18 cellular contexts compared by ENCODE assay signal in genomic region chr2:42767080-42767898, GRCh38. TPM values are rescaled to one million over a fixed set of nuclear protein-coding genes. Genes with fewer than 3 reads are reported as not detected.
DNase-seq lines count a peak whose midpoint lies in the region; ATAC-seq, FAIRE-seq and TF ChIP-seq lines count a peak whose summit lies in the region.
"Had no signal": no experiment of that assay in that cellular context is flagged by ENCODE, and none has a peak within 500 bp of the region (broad histone marks: within the 10 kb centered on the region; RNA-seq: fewer than 3 reads in every experiment).

No MANE protein-coding gene starts in this region.

- H3K79me2 ChIP-seq in OCI-LY1 (ENCODE audit: insufficient read depth, low read length) (no peaks in the 10 kb centered on the region), H1 (ENCODE audit: control insufficient read depth in 1 of 2, insufficient read depth in 2 of 2, low read length in 2 of 2) (no peaks in the 10 kb centered on the region)

- H3K9me2 ChIP-seq in OCI-LY1 (ENCODE audit: low read depth, low read length) = no peaks in the 10 kb centered on the region

- DNase-seq in CD8-positive, alpha-beta T cell = no peak
- DNase-seq in H1 (ENCODE audit: low read depth in 1 of 2, low spot score in 2 of 2) (no peak), A172 (ENCODE audit: low spot score) (no peak), suprapubic skin (ENCODE audit: low spot score in 2 of 2) (no peak), kidney glomerular epithelial cell (lab: John Stamatoyannopoulos, UW) (no peak), D341Med (ENCODE audit: low spot score) (no peak)
- DNase-seq: ACHN, DMS79 treated with DMSO at 0.1 percent for 48 hours, NCI-H1092 treated with DMSO at 0.1 percent for 48 hours, NCI-H2081, NCI-H510A, NCI-H748 treated with DMSO at 0.1 percent for 48 hours, OCI-M1, SHP77 treated with DMSO at 0.1 percent for 48 hours had no signal

- no peak overlapping the region for H4K5ac ChIP-seq in H1 (ENCODE audit: insufficient read length, low read depth, low read length)

- no peaks in the 10 kb centered on the region for H3K9me3 Mint-ChIP-seq in CD8-positive, alpha-beta T cell

- intact Hi-C loops in CD8-positive, alpha-beta T cell (cut with DNase I, micrococcal nuclease) = no loop called here

- H3K9ac ChIP-seq in OCI-LY1 (ENCODE audit: low read length) = no peak overlapping the region
- H3K9ac ChIP-seq in H1 (replicated peaks in 1 of 4; ENCODE audit: extremely low read depth in 1 of 4, low read depth in 3 of 4, low read length in 3 of 4) = no peak overlapping the region

- H3K27me3 Mint-ChIP-seq in CD8-positive, alpha-beta T cell (ENCODE audit: low read depth) = no peaks in the 10 kb centered on the region

- H3K18ac ChIP-seq in H1 (ENCODE audit: extremely low read depth, low read length) = no peak overlapping the region

- no peaks in the 10 kb centered on the region for H3K4me1 Mint-ChIP-seq in CD8-positive, alpha-beta T cell (ENCODE audit: low read depth)

- no peak overlapping the region for H3K4ac ChIP-seq in H1 (replicated peaks; ENCODE audit: insufficient read length, low read depth, low read length)

- H3K27ac ChIP-seq in CD8-positive, alpha-beta T cell (ENCODE audit: low read depth, low read length) = no peak overlapping the region
- peak overlapping the region; percentile 65 for H3K27ac ChIP-seq in OCI-LY1 (ENCODE audit: low read depth, low read length, poor library complexity, severe bottlenecking)
- no peak overlapping the region for H3K27ac ChIP-seq in H1 (ENCODE audit: low read depth, low read length)
- H3K27ac ChIP-seq in neutrophil = peak overlapping the region; percentile 24
- no peak overlapping the region for H3K27ac ChIP-seq in suprapubic skin
- H3K27ac ChIP-seq: C4-2B had no signal

- no peaks in the 10 kb centered on the region for H3K36me3 ChIP-seq in CD8-positive, alpha-beta T cell (ENCODE audit: insufficient read depth, low read length)
- H3K36me3 ChIP-seq in OCI-LY1 (ENCODE audit: insufficient read depth, low read length) (no peaks in the 10 kb centered on the region; the same call in 1 of the 2 replicates), H1 (ENCODE audit: control insufficient read depth in 2 of 4, insufficient read depth in 4 of 4, low read length in 3 of 4) (no peaks in the 10 kb centered on the region; a peak in 1 of 8 replicates), neutrophil (no peaks in the 10 kb centered on the region), suprapubic skin (peaks cover 7% of the 10 kb centered on the region)

- no peaks in the 10 kb centered on the region for H3K27me3 ChIP-seq in CD8-positive, alpha-beta T cell (ENCODE audit: insufficient read depth, low read length)
- H3K27me3 ChIP-seq in OCI-LY1 (ENCODE audit: insufficient read depth, low read length) = no peaks in the 10 kb centered on the region
- H3K27me3 ChIP-seq in H1 (replicated peaks in 1 of 4; ENCODE audit: control insufficient read depth in 3 of 4, extremely low read depth in 1 of 4, insufficient read depth in 3 of 4, low read length in 3 of 4) = no peaks in the 10 kb centered on the region
- H3K27me3 ChIP-seq in neutrophil = no peaks in the 10 kb centered on the region
- no peaks in the 10 kb centered on the region for H3K27me3 ChIP-seq in suprapubic skin

- H3K23me2 ChIP-seq in H1 (ENCODE audit: low read depth, low read length) = no peaks in the 10 kb centered on the region

- no peaks in the 10 kb centered on the region for H3F3A ChIP-seq in OCI-LY1 (ENCODE audit: insufficient read depth, low read length)

- no peak for ATAC-seq in CD8-positive, alpha-beta T cell

- no peak overlapping the region for H3K56ac ChIP-seq in H1 (replicated peaks; ENCODE audit: insufficient read length, low read depth, low read length)

- H3K9me3 ChIP-seq in CD8-positive, alpha-beta T cell (ENCODE audit: low read length) = no peaks in the 10 kb centered on the region
- H3K9me3 ChIP-seq in OCI-LY1 (ENCODE audit: low read length) (no peaks in the 10 kb centered on the region), H1 (ENCODE audit: insufficient read depth in 2 of 2, low read depth in 1 of 2, low read length in 1 of 2) (no peaks in the 10 kb centered on the region), neutrophil (no peaks in the 10 kb centered on the region), suprapubic skin (no peaks in the 10 kb centered on the region)

- H2BK20ac ChIP-seq in H1 (ENCODE audit: low read length) = no peak overlapping the region

- H2AK5ac ChIP-seq in H1 (ENCODE audit: low read depth, low read length) = no peak overlapping the region

- CTCF ChIA-PET in CD8-positive, alpha-beta T cell (lab: Charles Lee) = no interaction called here
- CTCF ChIA-PET in H1 (lab: Charles Lee; ENCODE audit: partially characterized antibody) = interaction anchor here (1.0 to 1.3 kb wide), 3 partner anchors 7 to 362 kb away, joined by 3 to 6 read pairs (median 4); no protein-coding TSS in a partner anchor

- TF ChIP-seq RAD21 in H1 (IDR thresholded peaks at IDR 0.05 in 1 of 2, conservative IDR thresholded peaks at IDR 0.05 in 1 of 2; ENCODE audit: low read depth in 2 of 2, low read length in 2 of 2) = no peak

- TF ChIP-seq EP300 in H1 (IDR thresholded peaks at IDR 0.05; ENCODE audit: borderline replicate concordance in 1 of 2, low read depth in 2 of 2, low read length in 2 of 2) (no peak), suprapubic skin (IDR thresholded peaks at IDR 0.05) (no peak)

- H3K36me3 Mint-ChIP-seq in CD8-positive, alpha-beta T cell = peaks cover 4% of the 10 kb centered on the region

- POLR2A ChIA-PET in CD8-positive, alpha-beta T cell (lab: Charles Lee) = no interaction called here
- POLR2A ChIA-PET in H1 (lab: Charles Lee; ENCODE audit: partially characterized antibody) = interaction anchor here (0.7 kb wide), 1 partner anchor 54 kb away, joined by 3 read pairs; no protein-coding TSS in a partner anchor

- no peak overlapping the region for H4K8ac ChIP-seq in H1 (ENCODE audit: extremely low read depth, insufficient read depth, low read length)

- no peak overlapping the region for H2BK15ac ChIP-seq in H1 (ENCODE audit: low read length)

- H2BK120ac ChIP-seq in H1 (replicated peaks; ENCODE audit: low read depth, low read length) = no peak overlapping the region

- WGBS in H1 (ENCODE audit: extremely low coverage in 1 of 2, insufficient coverage in 1 of 2, insufficient read length in 1 of 2, insufficient replicate concordance in 2 of 2, low coverage in 1 of 2, low lambda C conversion rate in 2 of 2, missing lambda C conversion rate in 1 of 2), 2 experiments = 97% methylated on average over 14 of the region's 16 CpGs; no CpG with 5 or more reads in 1 of the 2 experiments
- 77% methylated on average over 11 of the region's 16 CpGs for WGBS in suprapubic skin

- no peak overlapping the region for H2BK12ac ChIP-seq in H1 (ENCODE audit: low read depth, low read length)

- H2AFZ ChIP-seq in OCI-LY1 (ENCODE audit: low read length) (no peak overlapping the region), H1 (ENCODE audit: low read length) (no peak overlapping the region)

- no peak for TF ChIP-seq CTCF in CD8-positive, alpha-beta T cell (IDR thresholded peaks at IDR 0.05)
- TF ChIP-seq CTCF in OCI-LY1 (IDR thresholded peaks at IDR 0.05; ENCODE audit: low read length) (no peak), H1 (IDR thresholded peaks at IDR 0.05; ENCODE audit: control extremely low read depth in 1 of 3, insufficient read depth in 1 of 3, low read depth in 1 of 3, low read length in 3 of 3) (no peak), neutrophil (IDR thresholded peaks at IDR 0.05) (no peak), suprapubic skin (IDR thresholded peaks at IDR 0.05) (no peak)

- FAIRE-seq in H1 (lab: Jason Lieb, UNC) = no peak
- FAIRE-seq: HTR-8/SVneo had no signal

- no peaks in the 10 kb centered on the region for H3K4me1 ChIP-seq in CD8-positive, alpha-beta T cell (ENCODE audit: insufficient read depth, low read length)
- H3K4me1 ChIP-seq in OCI-LY1 (ENCODE audit: insufficient read depth, low read length, severe bottlenecking) (peaks cover 21% of the 10 kb centered on the region), H1 (replicated peaks in 1 of 4; ENCODE audit: control insufficient read depth in 3 of 4, insufficient read depth in 4 of 4, low read length in 3 of 4) (peaks cover 0 to 16% (median under 1%) of the 10 kb centered on the region in 4 experiments; a peak in 3 of 7 replicates), neutrophil (ENCODE audit: control insufficient read depth in 1 of 2, insufficient read depth in 1 of 2, low read depth in 1 of 2, low read length in 1 of 2) (peaks cover 68 to 77% of the 10 kb centered on the region in 2 experiments), suprapubic skin (no peaks in the 10 kb centered on the region)

- H3K23ac ChIP-seq in H1 (ENCODE audit: insufficient read length) = no peak overlapping the region

- H3K79me1 ChIP-seq in H1 (ENCODE audit: low read depth, low read length) = no peaks in the 10 kb centered on the region

- no peak overlapping the region for H4K91ac ChIP-seq in H1 (replicated peaks; ENCODE audit: insufficient read length, low read length)

- no peak overlapping the region for H3K4me3 ChIP-seq in CD8-positive, alpha-beta T cell (ENCODE audit: low read depth, low read length)
- no peak overlapping the region for H3K4me3 ChIP-seq in OCI-LY1 (ENCODE audit: low read depth, low read length, poor library complexity, severe bottlenecking)
- no peak overlapping the region for H3K4me3 ChIP-seq in H1 (ENCODE audit: extremely low read depth in 1 of 4, insufficient read depth in 2 of 4, low read depth in 3 of 4, low read length in 4 of 4)
- no peak overlapping the region for H3K4me3 ChIP-seq in neutrophil (ENCODE audit: low read depth in 1 of 2, low read length in 1 of 2)
- H3K4me3 ChIP-seq in suprapubic skin = no peak overlapping the region

- H3K27ac Mint-ChIP-seq in CD8-positive, alpha-beta T cell = peak overlapping the region; percentile 56

- TF ChIP-seq POLR2A in H1 (IDR thresholded peaks at IDR 0.05; ENCODE audit: control extremely low read depth in 1 of 2, low read depth in 2 of 2, low read length in 2 of 2) (no peak), suprapubic skin (IDR thresholded peaks at IDR 0.05) (no peak)

- H3K4me2 ChIP-seq in OCI-LY1 (ENCODE audit: low read length) (no peak overlapping the region), H1 (ENCODE audit: insufficient read depth in 1 of 2, low read depth in 2 of 2, low read length in 2 of 2) (no peak overlapping the region)

- no peaks in the 10 kb centered on the region for H4K20me1 ChIP-seq in OCI-LY1 (ENCODE audit: insufficient read depth, low read length)
- H4K20me1 ChIP-seq in H1 (replicated peaks in 1 of 2; ENCODE audit: control insufficient read depth in 1 of 2, insufficient read depth in 2 of 2, low read length in 2 of 2) = no peaks in the 10 kb centered on the region

- 0 out of 2 replicates have a peak overlapping the region, but pooled peaks have one; percentile 35 for H2BK5ac ChIP-seq in H1 (ENCODE audit: low read depth, low read length)

- no peak overlapping the region for H3K14ac ChIP-seq in H1 (ENCODE audit: insufficient read length)

- no peak overlapping the region for H3K4me3 Mint-ChIP-seq in CD8-positive, alpha-beta T cell

RNA-seq across cellular contexts. Expression of gene OXER1, which starts 3.4 kb away (rescaled TPM):
- under 1 TPM; 0.25 to 0.30 TPM for total RNA-seq in CD8-positive, alpha-beta T cell
- 1.2 and 1.3 TPM in 2 replicates for total RNA-seq in H1 (2021; fragmentation: NEBNext Ultra II Directional; extraction: Animal tissue kit (Norgen Biotek cat#: 25700))
- 2.9 and 3.7 TPM in 2 replicates for polyA plus RNA-seq in H1 (2011; rRNA removed)
- 1.8 TPM for polyA plus RNA-seq in H1 (2011; cell fraction: cytosol; rRNA removed)
- polyA plus RNA-seq in H1 (2011; cell fraction: nucleus; rRNA removed) = 6.2 TPM
- 1.3 to 2.9 TPM (median 2.4 TPM) in 4 replicates for polyA plus RNA-seq in H1 (2012, experiment 1 of 2)
- polyA plus RNA-seq in H1 (2012, experiment 2 of 2) = 0.71 TPM
- polyA plus RNA-seq in H1 (2013, experiment 1 of 2) = 0.65 TPM
- 0.46 TPM for polyA plus RNA-seq in H1 (2013, experiment 2 of 2)
- polyA minus RNA-seq in H1 (2011; rRNA and poly(A)+ RNA removed) = 1.0 and 1.8 TPM in 2 replicates
- 0.81 TPM for polyA minus RNA-seq in H1 (2011; cell fraction: cytosol; rRNA and poly(A)+ RNA removed)
- polyA minus RNA-seq in H1 (2011; cell fraction: nucleus; rRNA and poly(A)+ RNA removed) = 2.7 TPM
- not detected in 2 replicates for total RNA-seq in A172 (2014; rRNA removed; shearing (Covaris generic))
- 1 to 10 TPM in 3 of 4 donors, under 1 TPM in 1; 0.76 to 3.9 (median 2.1) TPM for total RNA-seq in suprapubic skin

RNA-seq across cellular contexts. Expression of gene HAAO, which starts 25.1 kb away (rescaled TPM):
- total RNA-seq in CD8-positive, alpha-beta T cell = not detected
- total RNA-seq in H1 (2021; fragmentation: NEBNext Ultra II Directional; extraction: Animal tissue kit (Norgen Biotek cat#: 25700)) = 2.5 and 3.2 TPM in 2 replicates
- polyA plus RNA-seq in H1 (2011; rRNA removed) = 7.0 and 9.5 TPM in 2 replicates
- polyA plus RNA-seq in H1 (2011; cell fraction: cytosol; rRNA removed) = 5.4 TPM
- polyA plus RNA-seq in H1 (2011; cell fraction: nucleus; rRNA removed) = 12.8 TPM
- 2.2 to 6.4 TPM (median 4.5 TPM) in 4 replicates for polyA plus RNA-seq in H1 (2012, experiment 1 of 2)
- 2.6 TPM for polyA plus RNA-seq in H1 (2012, experiment 2 of 2)
- polyA plus RNA-seq in H1 (2013, experiment 1 of 2) = 1.8 TPM
- polyA plus RNA-seq in H1 (2013, experiment 2 of 2) = 1.7 TPM
- polyA minus RNA-seq in H1 (2011; rRNA and poly(A)+ RNA removed) = 3.3 and 5.6 TPM in 2 replicates
- 1.4 TPM for polyA minus RNA-seq in H1 (2011; cell fraction: cytosol; rRNA and poly(A)+ RNA removed)
- polyA minus RNA-seq in H1 (2011; cell fraction: nucleus; rRNA and poly(A)+ RNA removed) = 5.7 TPM
- total RNA-seq in A172 (2014; rRNA removed; shearing (Covaris generic)) = not detected in 2 replicates
- 1 to 10 TPM; 3.9 to 6.6 (median 4.3) TPM for total RNA-seq in suprapubic skin

Comparison
In these comparisons a context has a peak if more than half of its experiments do, and no peak if none do; other contexts are left out.
1. H3K27ac ChIP-seq: peak in OCI-LY1 (single experiment) and neutrophil (single experiment); none in CD8-positive, alpha-beta T cell (single experiment), H1 (single experiment) and suprapubic skin (single experiment).